In genomic region chr14:101251812-101252442, GRCh38 we compare ENCODE assay signal across 22 cellular contexts.
"Had no signal": no experiment of that assay in that cellular context is flagged by ENCODE, and none has a peak within 500 bp of the region (broad histone marks: within the 10 kb centered on the region; RNA-seq: fewer than 3 reads in every experiment).

No MANE protein-coding gene starts in this region.

- H3K27me3 ChIP-seq: colonic mucosa, gastrocnemius medialis, testis had no signal

- ATAC-seq: activated T-helper 17 cell treated with anti-CD3 and anti-CD28 coated beads, Interleukin-2, amount 50 U/mL, for 72 hours; gastrocnemius medialis; heart left ventricle; psoas muscle; right cardiac atrium; T-helper 17 cell had no signal

- H3K4me3 ChIP-seq: colonic mucosa, gastrocnemius medialis, heart left ventricle, left ventricle myocardium inferior, psoas muscle, testis had no signal

- H3K36me3 Mint-ChIP-seq: immature natural killer cell, type B pancreatic cell had no signal

- H3K27ac ChIP-seq: colonic mucosa, gastrocnemius medialis, heart left ventricle, left ventricle myocardium inferior, psoas muscle, testis, VCaP had no signal

- H3K4me3 Mint-ChIP-seq: activated naive CD4-positive, alpha-beta T cell treated with anti-CD3 and anti-CD28 coated beads for 36 hours; activated T-helper 17 cell treated with anti-CD3 and anti-CD28 coated beads, Interleukin-2, amount 50 U/mL, for 72 hours; central memory CD8-positive, alpha-beta T cell; immature natural killer cell; T-helper 17 cell; type B pancreatic cell had no signal

- H3K9me3 Mint-ChIP-seq: activated naive CD4-positive, alpha-beta T cell treated with anti-CD3 and anti-CD28 coated beads for 36 hours; activated T-helper 17 cell treated with anti-CD3 and anti-CD28 coated beads, Interleukin-2, amount 50 U/mL, for 72 hours; central memory CD8-positive, alpha-beta T cell; type B pancreatic cell had no signal

- H3K27ac Mint-ChIP-seq: activated naive CD4-positive, alpha-beta T cell treated with anti-CD3 and anti-CD28 coated beads for 36 hours; activated T-helper 17 cell treated with anti-CD3 and anti-CD28 coated beads, Interleukin-2, amount 50 U/mL, for 72 hours; T-helper 17 cell; type B pancreatic cell had no signal

- DNase-seq: activated CD4-positive, alpha-beta T cell treated with anti-CD3 and anti-CD28 coated beads, Interleukin-2, amount 50 U/mL, for 4 hours; activated CD4-positive, CD25-positive, alpha-beta regulatory T cell treated with anti-CD3 and anti-CD28 coated beads, Interleukin-2, amount 50 U/mL, for 72 hours; activated naive CD4-positive, alpha-beta T cell treated with anti-CD3 and anti-CD28 coated beads for 36 hours; activated T-cell treated with anti-CD3 and anti-CD28 coated beads, Interleukin-2, amount 50 U/mL, for 1 hour; aorta; colonic mucosa; gastrocnemius medialis; immature natural killer cell; kidney glomerular epithelial cell; left ventricle myocardium inferior; mammary epithelial cell; stimulated activated CD4-positive, alpha-beta T cell treated with anti-CD3 and anti-CD28 coated beads, Interleukin-15, amount 100 ng/mL, for 24 hours; stimulated activated CD4-positive, alpha-beta T cell treated with anti-CD3 and anti-CD28 coated beads, Interleukin-4, amount 100 ng/mL, for 1 hour; T-helper 17 cell; testis had no signal

- H3K4me1 Mint-ChIP-seq: activated T-helper 17 cell treated with anti-CD3 and anti-CD28 coated beads, Interleukin-2, amount 50 U/mL, for 72 hours had no signal

- H3K4me1 ChIP-seq: colonic mucosa, gastrocnemius medialis, heart left ventricle, left ventricle myocardium inferior, psoas muscle had no signal
